23 cellular contexts compared by ENCODE assay signal in the genomic region with DNA sequence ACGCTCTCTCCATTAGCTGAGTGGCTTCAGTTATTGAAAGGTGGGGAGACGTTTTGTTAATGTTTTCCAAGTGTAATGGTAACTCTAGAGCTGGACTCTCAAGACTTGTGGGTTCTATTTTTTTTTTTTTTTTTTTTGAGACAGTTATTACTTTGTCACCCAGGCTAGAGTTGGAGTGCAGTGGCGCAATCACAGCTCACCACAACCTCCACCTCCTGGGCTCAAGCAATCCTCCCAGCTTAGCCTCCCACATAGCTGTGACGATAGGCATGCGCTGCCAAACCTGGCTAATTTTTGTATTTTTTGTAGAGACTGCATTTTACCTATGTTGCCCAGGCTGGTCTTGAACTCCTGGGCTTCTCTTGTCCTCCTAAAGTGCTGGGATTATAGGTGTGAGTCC. TPM values are rescaled to one million over a fixed set of nuclear protein-coding genes. Genes with fewer than 3 reads are reported as not detected.
"Had no signal": no experiment of that assay in that cellular context is flagged by ENCODE, and none has a peak within 500 bp of the region (broad histone marks: within the 10 kb centered on the region; RNA-seq: fewer than 3 reads in every experiment).

No MANE protein-coding gene starts in this region.

- H3K27ac ChIP-seq: body of pancreas, epithelial cell of prostate, gastrocnemius medialis, heart right ventricle, ovary, stomach, thoracic aorta, WERI-Rb-1 had no signal

- H3K4me3 ChIP-seq: body of pancreas, gastrocnemius medialis, heart right ventricle, lung, ovary, stomach, thoracic aorta had no signal

- H3K36me3 ChIP-seq: gastrocnemius medialis, ovary, thoracic aorta had no signal

- H3K9me3 ChIP-seq: body of pancreas, gastrocnemius medialis, stomach, thoracic aorta had no signal

- H3K9me3 Mint-ChIP-seq: activated naive CD4-positive, alpha-beta T cell treated with anti-CD3 and anti-CD28 coated beads, Interleukin-2, amount 50 U/mL, for 72 hours; activated T-cell treated with anti-CD3 and anti-CD28 coated beads, Interleukin-2, amount 50 U/mL, for 24 hours had no signal

- DNase-seq: activated CD4-positive, alpha-beta T cell treated with anti-CD3 and anti-CD28 coated beads, Interleukin-2, amount 50 U/mL, for 48 hours; activated effector memory CD4-positive, alpha-beta T cell treated with Interleukin-2 at 50 U/mL for 16 hours; activated T-cell treated with anti-CD3 and anti-CD28 coated beads, Interleukin-2, amount 50 U/mL, for 24 hours; amygdala; body of pancreas; caudate nucleus; cortex of kidney; effector CD8-positive, alpha-beta T cell; gastrocnemius medialis; heart right ventricle; left colon; ovary; stomach; T1000; WERI-Rb-1 had no signal

- H3K4me1 ChIP-seq: body of pancreas had no signal

- H3K27me3 Mint-ChIP-seq: activated T-cell treated with anti-CD3 and anti-CD28 coated beads, Interleukin-2, amount 50 U/mL, for 24 hours had no signal

- H3K4me3 Mint-ChIP-seq: activated T-cell treated with anti-CD3 and anti-CD28 coated beads, Interleukin-2, amount 50 U/mL, for 24 hours had no signal

- H3K27me3 ChIP-seq: body of pancreas, gastrocnemius medialis, heart right ventricle, ovary, stomach had no signal

- ATAC-seq: activated naive CD4-positive, alpha-beta T cell treated with anti-CD3 and anti-CD28 coated beads, Interleukin-2, amount 50 U/mL, for 72 hours; body of pancreas; gastrocnemius medialis; heart right ventricle; left colon; sciatic nerve had no signal

RNA-seq across cellular contexts. Expression of gene TMPRSS12, which starts 52.6 kb away (rescaled TPM):
- total RNA-seq: activated naive CD4-positive, alpha-beta T cell treated with anti-CD3 and anti-CD28 coated beads, Interleukin-2, amount 50 U/mL, for 72 hours; body of pancreas; fibroblast of lung; gastrocnemius medialis; heart right ventricle; left colon; lung; ovary; pulmonary artery endothelial cell; sciatic nerve; stomach; thoracic aorta; ureter had no signal
- polyA plus RNA-seq: fibroblast of lung, heart right ventricle, lung, ovary, stomach had no signal
